In the genomic region with DNA sequence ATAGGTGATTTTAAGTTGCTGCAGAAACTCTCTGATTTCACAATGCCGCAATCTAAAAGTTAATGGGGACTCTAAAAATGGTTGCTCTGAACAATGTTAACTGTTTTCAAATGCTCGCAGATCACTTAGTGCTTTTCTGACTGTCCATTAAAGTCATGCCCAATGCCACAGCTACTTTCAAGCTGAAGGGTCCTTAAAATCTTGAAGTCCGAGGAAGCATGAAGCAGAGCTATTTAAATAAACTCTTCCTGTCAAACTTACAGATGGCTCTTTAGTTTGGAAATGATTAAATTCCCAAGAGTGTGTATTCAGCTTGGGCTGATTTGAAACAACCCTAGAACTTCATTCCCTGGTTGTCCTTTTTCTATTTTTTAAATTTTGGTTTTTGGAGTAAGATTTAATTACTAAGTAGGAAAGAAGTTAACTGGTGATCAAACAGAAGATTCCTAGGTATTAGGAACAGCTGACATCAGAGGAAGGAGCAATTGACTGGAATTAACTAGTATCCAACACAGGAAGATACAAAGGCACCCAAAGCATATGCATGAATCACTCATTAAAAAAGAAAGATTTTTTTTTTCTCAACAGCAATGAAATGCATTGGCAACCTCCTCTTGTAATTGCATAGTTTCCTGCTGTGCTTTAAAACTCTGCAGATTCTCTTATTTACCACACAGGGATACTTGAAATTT, we compare ENCODE assay signal across 20 cellular contexts.
DNase-seq lines count a peak whose midpoint lies in the region; ATAC-seq, FAIRE-seq and TF ChIP-seq lines count a peak whose summit lies in the region.
"Had no signal": no experiment of that assay in that cellular context is flagged by ENCODE, and none has a peak within 500 bp of the region (broad histone marks: within the 10 kb centered on the region; RNA-seq: fewer than 3 reads in every experiment).

No MANE protein-coding gene starts in this region.

- H3K79me2 ChIP-seq in ACC112 (ENCODE audit: control insufficient read depth, insufficient read depth, low read length, unreplicated experiment), result peaks cover 43% of the 10 kb centered on the region
- H3K79me2 ChIP-seq in GM23248 (ENCODE audit: insufficient read depth), result peaks cover 95% of the 10 kb centered on the region
- H3K79me2 ChIP-seq in astrocyte (ENCODE audit: insufficient read depth, low read length), result peaks cover 26% of the 10 kb centered on the region

- H3K27ac ChIP-seq in ACC112 (ENCODE audit: low read depth, low read length) (peak overlapping the region; percentile 51), GM23248 (peak overlapping the region; percentile 74), astrocyte (ENCODE audit: low read depth, low read length) (peak overlapping the region; percentile 10)
- H3K27ac ChIP-seq: esophagus squamous epithelium, KMS-11 had no signal

- H3K9me3 ChIP-seq in GM23248 (ENCODE audit: low read depth), result no peaks in the 10 kb centered on the region
- H3K9me3 ChIP-seq in astrocyte (ENCODE audit: insufficient read depth, low read depth, low read length), result no peaks in the 10 kb centered on the region
- H3K9me3 ChIP-seq: esophagus squamous epithelium had no signal

- 81% methylated on average over 3 of the region's 3 CpGs for WGBS in GM23248 (ENCODE audit: low coverage in 1 of 2, low lambda C conversion rate in 2 of 2, missing lambda C conversion rate in 2 of 2), 2 experiments

- FAIRE-seq in astrocyte (lab: Jason Lieb, UNC), result peak; percentile 39
- FAIRE-seq in GM19239 (lab: Jason Lieb, UNC), result no peak

- ATAC-seq in GM21737 (IDR thresholded peaks at IDR 0.05; ENCODE audit: unreplicated experiment) (no peak), GM18867 (IDR thresholded peaks at IDR 0.05; ENCODE audit: unreplicated experiment) (no peak)
- ATAC-seq: natural killer cell treated with Interleukin-12 subunit alpha and Interleukin-12 subunit beta and Interleukin-15 and Interleukin-18, amount 100 ng/mL, for 72 hours had no signal

- no peaks in the 10 kb centered on the region for H3K27me3 Mint-ChIP-seq in astrocyte (ENCODE audit: low read depth, unreplicated experiment)

- H3K4me1 ChIP-seq in ACC112 (ENCODE audit: control insufficient read depth, insufficient read depth, low read length, unreplicated experiment) (peaks cover 40% of the 10 kb centered on the region), GM23248 (ENCODE audit: insufficient read depth) (peaks cover 32% of the 10 kb centered on the region), astrocyte (ENCODE audit: insufficient read depth, low read length) (peaks cover 24% of the 10 kb centered on the region)

- H3K9me2 ChIP-seq in GM23248 (ENCODE audit: insufficient read depth), result no peaks in the 10 kb centered on the region

- DNase-seq in GM23248, result peak; percentile 68
- peak; percentile 81 for DNase-seq in astrocyte (ENCODE audit: low read depth)
- peak; percentile 41 for DNase-seq in kidney tubule cell (ENCODE audit: low spot score)
- DNase-seq in GM19239 (ENCODE audit: insufficient read length, low spot score), result no peak
- no peak for DNase-seq in NCI-H128 (lab: John Stamatoyannopoulos, UW; ENCODE audit: unreplicated experiment)
- DNase-seq: activated B cell treated with CpG ODN at 0.5 μM for 24 hours; anterior cingulate cortex; esophagus squamous epithelium; NCI-H1436; NCI-H524; OCI-M1; stimulated activated CD4-positive, alpha-beta T cell treated with anti-CD3 and anti-CD28 coated beads, Interleukin-1b, Interleukin-23, amount 100 ng/mL, for 48 hours; T-helper 1 cell had no signal

- in situ Hi-C loops in GM23248 (cut with MboI), result no loop called here

- H4K20me1 ChIP-seq in GM23248 (ENCODE audit: insufficient read depth) (no peaks in the 10 kb centered on the region), astrocyte (ENCODE audit: insufficient read depth, low read length) (no peaks in the 10 kb centered on the region)

- peaks cover 76% of the 10 kb centered on the region for H3F3A ChIP-seq in GM23248 (ENCODE audit: insufficient read depth)

- H3K4me2 ChIP-seq in GM23248 (ENCODE audit: unreplicated experiment), result peak overlapping the region; percentile 34
- H3K4me2 ChIP-seq in astrocyte (ENCODE audit: low read length), result peak overlapping the region; percentile 5
- H3K4me2 ChIP-seq: KMS-11 had no signal

- TF ChIP-seq CTCF in astrocyte (IDR thresholded peaks at IDR 0.05; ENCODE audit: insufficient read depth, low read depth, low read length), result no peak

- peaks cover 25% of the 10 kb centered on the region for H3K36me3 Mint-ChIP-seq in astrocyte (ENCODE audit: low read depth, unreplicated experiment)
- H3K36me3 Mint-ChIP-seq: natural killer cell treated with Interleukin-12 subunit alpha and Interleukin-12 subunit beta and Interleukin-15 and Interleukin-18, amount 100 ng/mL, for 72 hours had no signal

- H3K4me3 Mint-ChIP-seq in astrocyte (ENCODE audit: unreplicated experiment), result no peak overlapping the region
- H3K4me3 Mint-ChIP-seq: activated B cell treated with CpG ODN at 0.5 μM for 24 hours; dendritic cell treated with granulocyte-macrophage colony-stimulating factor and Interleukin-4, amounts not matched to agents 40 ng/mL and 50 ng/mL, for 4 days; natural killer cell treated with Interleukin-12 subunit alpha and Interleukin-12 subunit beta and Interleukin-15 and Interleukin-18, amount 100 ng/mL, for 72 hours had no signal

- H2AFZ ChIP-seq in ACC112 (ENCODE audit: low read length, unreplicated experiment), result no peak overlapping the region
- H2AFZ ChIP-seq in GM23248, result peak overlapping the region; percentile 34; the same call in 1 of the 2 replicates
- no peak overlapping the region for H2AFZ ChIP-seq in astrocyte (ENCODE audit: low read depth, low read length)

- no peaks in the 10 kb centered on the region for H3K27me3 ChIP-seq in ACC112 (ENCODE audit: insufficient read depth, low read length)
- no peaks in the 10 kb centered on the region for H3K27me3 ChIP-seq in GM23248 (replicated peaks; ENCODE audit: insufficient read depth)
- no peaks in the 10 kb centered on the region for H3K27me3 ChIP-seq in astrocyte (ENCODE audit: insufficient read depth, low read length)
- H3K27me3 ChIP-seq: esophagus squamous epithelium had no signal

- H3K4me3 ChIP-seq in ACC112 (ENCODE audit: low read depth, low read length) (no peak overlapping the region), GM23248 (no peak overlapping the region), astrocyte (ENCODE audit: insufficient read depth, low read depth, low read length) (no peak overlapping the region)
- H3K4me3 ChIP-seq: esophagus squamous epithelium had no signal

- peak overlapping the region; percentile 46 for H3K9ac ChIP-seq in GM23248
- peak overlapping the region; percentile 0 for H3K9ac ChIP-seq in astrocyte (ENCODE audit: low read length)
- H3K9ac ChIP-seq: KMS-11 had no signal

- H3K4me1 Mint-ChIP-seq in astrocyte (ENCODE audit: low read depth, unreplicated experiment), result peaks cover 24% of the 10 kb centered on the region
- H3K4me1 Mint-ChIP-seq: activated B cell treated with CpG ODN at 0.5 μM for 24 hours had no signal

- H3K36me3 ChIP-seq in ACC112 (ENCODE audit: insufficient read depth, low read length), result peaks cover 58% of the 10 kb centered on the region
- H3K36me3 ChIP-seq in GM23248 (ENCODE audit: low read depth), result peaks cover 25% of the 10 kb centered on the region
- peaks cover 27% of the 10 kb centered on the region for H3K36me3 ChIP-seq in astrocyte (ENCODE audit: insufficient read depth, low read length)

- peaks cover 6% of the 10 kb centered on the region for H3K9me3 Mint-ChIP-seq in astrocyte (ENCODE audit: unreplicated experiment)
- H3K9me3 Mint-ChIP-seq: activated B cell treated with CpG ODN at 0.5 μM for 24 hours; activated T-helper 2 cell treated with anti-CD3 and anti-CD28 coated beads, Interferon-gamma antibody, Interleukin-2, Interleukin-4, amounts not matched to agents 10 μg/mL and 5 μg/mL and 100 μg/mL, durations not matched to agents 14 hours and 24 hours and 36 hours; natural killer cell treated with Interleukin-12 subunit alpha and Interleukin-12 subunit beta and Interleukin-15 and Interleukin-18, amount 100 ng/mL, for 72 hours had no signal

- H3K27ac Mint-ChIP-seq in astrocyte (ENCODE audit: unreplicated experiment), result no peak overlapping the region
- H3K27ac Mint-ChIP-seq: activated B cell treated with CpG ODN at 0.5 μM for 24 hours; activated T-helper 2 cell treated with anti-CD3 and anti-CD28 coated beads, Interferon-gamma antibody, Interleukin-2, Interleukin-4, amounts not matched to agents 10 μg/mL and 5 μg/mL and 100 μg/mL, durations not matched to agents 14 hours and 24 hours and 36 hours; dendritic cell treated with granulocyte-macrophage colony-stimulating factor and Interleukin-4, amounts not matched to agents 40 ng/mL and 50 ng/mL, for 4 days; natural killer cell treated with Interleukin-12 subunit alpha and Interleukin-12 subunit beta and Interleukin-15 and Interleukin-18, amount 100 ng/mL, for 72 hours had no signal

Comparison
In these comparisons a context has a peak if more than half of its experiments do, and no peak if none do; other contexts are left out.
1. H3K27ac ChIP-seq: peak in every context shown above with its lines; median percentile 74 in GM23248; 51 in ACC112; 10 in astrocyte.
2. DNase-seq: peak in GM23248 (single experiment), astrocyte (single experiment) and kidney tubule cell (single experiment); none in GM19239 (single experiment) and NCI-H128 (single experiment).